ENCODE assay signal across 26 cellular contexts in the genomic region with DNA sequence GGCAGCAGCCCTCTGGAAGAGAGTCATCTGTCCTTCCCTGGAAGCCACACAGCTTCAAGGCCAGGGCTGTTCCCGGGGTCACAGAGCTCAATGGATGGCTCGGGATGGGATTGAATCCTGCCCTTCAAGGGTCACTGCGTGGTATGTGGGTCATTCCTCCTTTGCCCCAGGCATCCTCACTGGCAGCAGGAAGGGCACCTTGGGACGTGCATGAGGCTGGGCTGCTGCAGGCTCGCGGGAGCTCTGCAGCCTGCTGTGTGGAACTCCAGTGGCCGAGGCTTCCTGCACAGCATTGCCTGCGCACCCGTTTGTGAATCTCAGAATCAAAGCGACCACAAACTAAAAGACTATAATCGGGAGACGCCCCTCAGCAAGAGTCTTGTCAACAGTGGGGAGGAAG.
"Had no signal": no experiment of that assay in that cellular context is flagged by ENCODE, and none has a peak within 500 bp of the region (broad histone marks: within the 10 kb centered on the region; RNA-seq: fewer than 3 reads in every experiment).

No MANE protein-coding gene starts in this region.

- H3K36me3 ChIP-seq: ascending aorta, SJSA1 had no signal

- H3K4me1 ChIP-seq: ascending aorta, body of pancreas, SJSA1 had no signal

- H3K4me2 ChIP-seq: KMS-11 had no signal

- H3K9me3 ChIP-seq: ascending aorta, body of pancreas, SJSA1 had no signal

- DNase-seq: activated CD4-positive, alpha-beta T cell treated with anti-CD3 and anti-CD28 coated beads for 48 hours; activated CD4-positive, alpha-beta T cell treated with anti-CD3 and anti-CD28 coated beads, Interleukin-2, amount 50 U/mL, for 4 hours; activated CD4-positive, CD25-positive, alpha-beta regulatory T cell treated with anti-CD3 and anti-CD28 coated beads, Interleukin-2, amount 50 U/mL, for 72 hours; activated CD8-positive, alpha-beta memory T cell treated with anti-CD3 and anti-CD28 coated beads, Interleukin-2, amount 10 ng/mL, durations not matched to agents 7 days and 5 days; activated CD8-positive, alpha-beta T cell treated with anti-CD3 and anti-CD28 coated beads, Interleukin-2, amount 10 ng/mL, durations not matched to agents 7 days and 5 days; activated effector memory CD4-positive, alpha-beta T cell treated with anti-CD3 and anti-CD28 coated beads, Interleukin-2, amount 50 U/mL, for 16 hours; activated naive CD4-positive, alpha-beta T cell treated with Interleukin-2 at 50 U/mL for 16 hours; activated naive CD8-positive, alpha-beta T cell treated with anti-CD3 and anti-CD28 coated beads, Interleukin-2, amount 50 U/mL, for 24 hours; activated T-cell treated with anti-CD3 and anti-CD28 coated beads, Interleukin-2, amount 50 U/mL, for 4 hours; amniotic stem cell; body of pancreas; MM.1S; NCI-H1105; NCI-H1436; NCI-H1694 treated with DMSO at 0.1 percent for 48 hours; NCI-H2081; NCI-H524; PC-3; SHP77; T-helper 17 cell; T-helper 9 cell had no signal

- H3K4me3 ChIP-seq: ascending aorta, body of pancreas, SJSA1 had no signal

- H3K9ac ChIP-seq: KMS-11 had no signal

- H3K27ac ChIP-seq: ascending aorta, body of pancreas, KMS-11, SJSA1 had no signal

- H3K27me3 ChIP-seq: ascending aorta, body of pancreas had no signal

- ATAC-seq: activated CD8-positive, alpha-beta memory T cell treated with anti-CD3 and anti-CD28 coated beads, Interleukin-2, amount 10 ng/mL, durations not matched to agents 7 days and 5 days; activated CD8-positive, alpha-beta T cell treated with anti-CD3 and anti-CD28 coated beads, Interleukin-2, amount 10 ng/mL, durations not matched to agents 7 days and 5 days; activated naive CD4-positive, alpha-beta T cell treated with anti-CD3 and anti-CD28 coated beads, Interleukin-2, amount 50 U/mL, for 72 hours; activated naive CD8-positive, alpha-beta T cell treated with anti-CD3 and anti-CD28 coated beads, Interleukin-2, amount 50 U/mL, for 24 hours; activated T-cell treated with anti-CD3 and anti-CD28 coated beads, Interleukin-2, amount 50 U/mL, for 4 hours; body of pancreas; PC-3; T-helper 17 cell; WTC11 had no signal
